Comparison of ENCODE assay signal across 6 cellular contexts in genomic region chr12:6340745-6341438, GRCh38. TPM values are rescaled to one million over a fixed set of nuclear protein-coding genes. Genes with fewer than 3 reads are reported as not detected.
A peak's percentile ranks its signal among the peaks of the same experiment; 100 is the strongest.
DNase-seq lines count a peak whose midpoint lies in the region; ATAC-seq and TF ChIP-seq lines count a peak whose summit lies in the region.

No MANE protein-coding gene starts in this region.

- ATAC-seq in heart left ventricle = peak in 1 of 4 donors; percentile 5
- ATAC-seq in thoracic aorta (ENCODE audit: insufficient number of reproducible peaks, low FRiP score, low read depth) = no peak
- ATAC-seq in GM21786 (IDR thresholded peaks at IDR 0.05; ENCODE audit: unreplicated experiment) = no peak

- 12 to 15% (median 12%) methylated on average over 15 of the region's 15 CpGs for WGBS in heart left ventricle, 4 donors

- H3K4me1 ChIP-seq in heart left ventricle = peaks cover 2 to 78% (median 64%) of the 10 kb centered on the region in 12 donors
- H3K4me1 ChIP-seq in thoracic aorta (ENCODE audit: control insufficient read depth in 1 of 2, low read depth in 2 of 2) = peaks cover 32 to 68% of the 10 kb centered on the region in 2 donors

- H3K9me3 ChIP-seq in heart left ventricle (no peaks in the 10 kb centered on the region), thoracic aorta (no peaks in the 10 kb centered on the region)

- TF ChIP-seq POLR2A in heart left ventricle (IDR thresholded peaks at IDR 0.05) = no peak

- DNase-seq in NOMO-1 treated with DMSO at 0.1 percent for 48 hours (lab: John Stamatoyannopoulos, UW; ENCODE audit: unreplicated experiment) (peak; percentile 74), heart left ventricle (peak in 2 of 5 donors; percentile 52 to 54), thoracic aorta (ENCODE audit: low spot score) (no peak)
- DNase-seq in stimulated activated CD4-positive, alpha-beta T cell treated with anti-CD3 and anti-CD28 coated beads, Interleukin-4, amount 100 ng/mL, for 1 hour = no peak
- no peak for DNase-seq in activated CD4-positive, CD25-positive, alpha-beta regulatory T cell treated with anti-CD3 and anti-CD28 coated beads, Interleukin-2, amount 50 U/mL, for 72 hours

- TF ChIP-seq CTCF in heart left ventricle (IDR thresholded peaks at IDR 0.05) (no peak), thoracic aorta (IDR thresholded peaks at IDR 0.05) (no peak)

- peaks cover 0 to 12% (median 0%) of the 10 kb centered on the region in 9 donors for H3K36me3 ChIP-seq in heart left ventricle
- H3K36me3 ChIP-seq in thoracic aorta = no peaks in the 10 kb centered on the region

- H3K27me3 ChIP-seq in heart left ventricle (no peaks in the 10 kb centered on the region), thoracic aorta (replicated peaks; ENCODE audit: insufficient read depth) (no peaks in the 10 kb centered on the region)

- H3K4me3 ChIP-seq in heart left ventricle (peak overlapping the region; percentile 69 to 100 (median 84)), thoracic aorta (peak overlapping the region; percentile 89)

- intact Hi-C loops in heart left ventricle (cut with DNase I) = loop anchor here in 4 of 10 donors (5.0 to 10.0 kb wide), 3 partner anchors 41 to 214 kb away; partner anchors contain the start of genes LTBR (in 2 of the 4) and IFFO1 (in 1 of the 4)

- peak overlapping the region; percentile 90 to 100 (median 98) for H3K27ac ChIP-seq in heart left ventricle
- H3K27ac ChIP-seq in thoracic aorta = peak overlapping the region; percentile 98 to 99

RNA-seq across cellular contexts. Expression of gene TNFRSF1A, which starts 1.0 kb away (rescaled TPM):
- 100 to 1,000 TPM in 2 of 9 donors, 10 to 100 TPM in 7; 37.2 to 141 (median 54.2) TPM for total RNA-seq in heart left ventricle
- polyA plus RNA-seq in heart left ventricle = 10 to 100 TPM; 23.7 to 91.8 TPM
- total RNA-seq in thoracic aorta = 100 to 1,000 TPM; 311 to 384 TPM

RNA-seq across cellular contexts. Expression of gene PLEKHG6, which starts 30.4 kb away (rescaled TPM):
- total RNA-seq in heart left ventricle (1 to 10 TPM in 1 of 9 donors, under 1 TPM in 2, not detected in 6; 0.16 to 2.8 (median 0.43) TPM), thoracic aorta (under 1 TPM in 1 of 2 donors, not detected in 1; 0.78 TPM)
- under 1 TPM; 0.11 to 0.33 TPM for polyA plus RNA-seq in heart left ventricle

RNA-seq across cellular contexts. Expression of gene SCNN1A, which starts 34.5 kb away (rescaled TPM):
- total RNA-seq in heart left ventricle = 1 to 10 TPM in 1 of 9 donors, under 1 TPM in 4, not detected in 4; 0.35 to 3.9 (median 0.55) TPM
- polyA plus RNA-seq in heart left ventricle = under 1 TPM; 0.11 to 0.15 TPM
- total RNA-seq in thoracic aorta = 10 to 100 TPM; 16.4 to 33.5 TPM

RNA-seq across cellular contexts. Expression of gene LTBR, which starts 43.1 kb away (rescaled TPM):
- total RNA-seq in heart left ventricle (10 to 100 TPM; 16.0 to 83.4 (median 26.2) TPM), thoracic aorta (100 to 1,000 TPM; 176 to 217 TPM)
- 10 to 100 TPM; 22.8 to 41.8 TPM for polyA plus RNA-seq in heart left ventricle
